ENCODE assay signal across 25 cellular contexts in genomic region chr21:41632748-41633475, GRCh38.
DNase-seq lines count a peak whose midpoint lies in the region; ATAC-seq, FAIRE-seq and TF ChIP-seq lines count a peak whose summit lies in the region.
"Had no signal": no experiment of that assay in that cellular context is flagged by ENCODE, and none has a peak within 500 bp of the region (broad histone marks: within the 10 kb centered on the region; RNA-seq: fewer than 3 reads in every experiment).

No MANE protein-coding gene starts in this region.

- H4K20me1 ChIP-seq in keratinocyte (ENCODE audit: control insufficient read depth, extremely low read depth, insufficient read depth, low read length): no peaks in the 10 kb centered on the region

- H3K9me3 ChIP-seq in A549 (peaks cover 8% of the 10 kb centered on the region), keratinocyte (ENCODE audit: control insufficient read depth, low read depth, low read length) (no peaks in the 10 kb centered on the region)
- H3K9me3 ChIP-seq: HAP-1 had no signal

- TF ChIP-seq CTCF in A549 (IDR thresholded peaks at IDR 0.05): no peak
- no peak for TF ChIP-seq CTCF in keratinocyte (optimal IDR thresholded peaks at IDR 0.05 in 1 of 3, IDR thresholded peaks at IDR 0.05 in 1 of 3, conservative IDR thresholded peaks at IDR 0.05 in 1 of 3; ENCODE audit: extremely low read depth in 1 of 3, insufficient read depth in 2 of 3, low read length in 3 of 3)

- H3K9me1 ChIP-seq in keratinocyte (ENCODE audit: control insufficient read depth, extremely low read depth, insufficient read depth, low read length): no peaks in the 10 kb centered on the region

- POLR2A ChIA-PET in A549 (lab: Yijun Ruan, JAX): interaction anchor here (3.4 kb wide), 1 partner anchor 46 kb away, joined by 36 read pairs; no protein-coding TSS in a partner anchor

- TF ChIP-seq EP300 in A549 (IDR thresholded peaks at IDR 0.05): no peak

- TF ChIP-seq RAD21 in A549 (conservative IDR thresholded peaks at IDR 0.05 in 1 of 2, IDR thresholded peaks at IDR 0.05 in 1 of 2): no peak

- peak overlapping the region; percentile 85 to 94 for H3K27ac ChIP-seq in A549
- H3K27ac ChIP-seq in keratinocyte (ENCODE audit: control insufficient read depth, insufficient read depth, low read length): peak overlapping the region; percentile 69
- H3K27ac ChIP-seq: skin epidermis had no signal

- no peaks in the 10 kb centered on the region for H3K27me3 ChIP-seq in keratinocyte (ENCODE audit: control insufficient read depth, extremely low read depth, insufficient read depth, low read length)

- dilution Hi-C loops in keratinocyte (cut with MboI; ENCODE audit: extremely low pct_ligation_motif_present, low sequenced_read_pairs): no loop called here

- H3K36me3 ChIP-seq in keratinocyte (ENCODE audit: control insufficient read depth in 2 of 2, extremely low read depth in 1 of 2, insufficient read depth in 2 of 2, low read length in 2 of 2): no peaks in the 10 kb centered on the region
- H3K36me3 ChIP-seq: HAP-1 had no signal

- no peak for ATAC-seq in A549
- no peak for ATAC-seq in HG03439 (IDR thresholded peaks at IDR 0.05; ENCODE audit: unreplicated experiment)
- ATAC-seq: GM12878 had no signal

- DNase-seq in A549 (ENCODE audit: low read depth in 1 of 2, low spot score in 1 of 2): no peak
- DNase-seq in NCI-H1105 treated with DMSO at 0.1 percent for 48 hours (lab: John Stamatoyannopoulos, UW): peak; percentile 60
- DNase-seq in RPMI8226: peak; percentile 96
- DNase-seq in keratinocyte (ENCODE audit: low read depth, low spot score): no peak
- DNase-seq in stimulated activated CD4-positive, alpha-beta T cell treated with anti-CD3 and anti-CD28 coated beads, Interleukin-12 subunit alpha, Interleukin-12 subunit beta, amount 100 ng/mL, for 4 hours: no peak
- DNase-seq in AG20443 (ENCODE audit: low spot score): no peak
- no peak for DNase-seq in GF-D8 (lab: John Stamatoyannopoulos, UW)
- DNase-seq: activated CD4-positive, alpha-beta memory T cell treated with anti-CD3 and anti-CD28 coated beads, Interleukin-2, amount 10 ng/mL, durations not matched to agents 7 days and 5 days; activated CD4-positive, CD25-positive, alpha-beta regulatory T cell; cerebellar nuclear complex; head of caudate nucleus; mesendoderm; NCI-H526 treated with DMSO at 0.1 percent for 48 hours; occipital lobe; Right ventricle myocardium superior; stimulated activated CD4-positive, alpha-beta T cell treated with anti-CD3 and anti-CD28 coated beads, Interleukin-1b, Interleukin-23, amount 100 ng/mL, for 48 hours; substantia nigra; SW 1271 had no signal

- H3K79me2 ChIP-seq in keratinocyte (ENCODE audit: control insufficient read depth, insufficient read depth, low read length): no peaks in the 10 kb centered on the region

- H3K4me2 ChIP-seq in A549: peak overlapping the region; percentile 70
- no peak overlapping the region for H3K4me2 ChIP-seq in keratinocyte (ENCODE audit: control insufficient read depth, extremely low read depth, insufficient read depth, low read depth, low read length)

- CTCF ChIA-PET in A549 (lab: Yijun Ruan, JAX): interaction anchor here (0.8 to 8.6 kb wide), 8 partner anchors 10 to 184 kb away, joined by 3 to 72 read pairs (median 4); no protein-coding TSS in a partner anchor

- FAIRE-seq in A549 (lab: Jason Lieb, UNC): no peak
- no peak for FAIRE-seq in keratinocyte (lab: Jason Lieb, UNC)
- FAIRE-seq: A204.1, astrocyte, endothelial cell of umbilical vein, GM12878 had no signal

- no peak overlapping the region for H3K9ac ChIP-seq in keratinocyte (ENCODE audit: control insufficient read depth, extremely low read depth, insufficient read depth, low read length)

- TF ChIP-seq POLR2A in A549 (IDR thresholded peaks at IDR 0.05; ENCODE audit: low read length): no peak

- H3K4me3 ChIP-seq in A549 (no peak overlapping the region), keratinocyte (ENCODE audit: control insufficient read depth in 2 of 3, extremely low read depth in 1 of 3, insufficient read depth in 2 of 3, low read depth in 1 of 3, low read length in 3 of 3) (no peak overlapping the region)
- H3K4me3 ChIP-seq: GM12878, HAP-1, skin epidermis had no signal

- no peak overlapping the region for H2AFZ ChIP-seq in keratinocyte (ENCODE audit: control insufficient read depth, low read length)

- peaks cover 48% of the 10 kb centered on the region for H3K4me1 ChIP-seq in A549
- peaks cover 53% of the 10 kb centered on the region for H3K4me1 ChIP-seq in keratinocyte (ENCODE audit: control insufficient read depth, extremely low read depth, insufficient read depth, low read length)
- H3K4me1 ChIP-seq: HAP-1 had no signal

- WGBS in A549 (ENCODE audit: missing lambda C conversion rate): 99% methylated on average over 10 of the region's 12 CpGs

TF ChIP-seq in A549, 52 proteins besides CTCF, POLR2A, EP300 and RAD21:
- TF ChIP-seq KDM1A (IDR thresholded peaks at IDR 0.05; ENCODE audit: low read depth) (0 out of 2 replicates have a peak, but pooled peaks have one; percentile 42), RARB (CRISPR knock-in tag; IDR thresholded peaks at IDR 0.05) (no peak)
TF ChIP-seq in A549: peak in this region for 1.

Comparison
In these comparisons a context has a peak if more than half of its experiments do, and no peak if none do; other contexts are left out.
1. DNase-seq: peak in NCI-H1105 treated with DMSO at 0.1 percent for 48 hours (single experiment) and RPMI8226 (single experiment); none in A549 (0 of 2), keratinocyte (single experiment), stimulated activated CD4-positive, alpha-beta T cell treated with anti-CD3 and anti-CD28 coated beads, Interleukin-12 subunit alpha, Interleukin-12 subunit beta, amount 100 ng/mL, for 4 hours (single experiment), AG20443 (single experiment) and GF-D8 (single experiment).